Comparison of ENCODE assay signal across 8 cellular contexts in the genomic region with DNA sequence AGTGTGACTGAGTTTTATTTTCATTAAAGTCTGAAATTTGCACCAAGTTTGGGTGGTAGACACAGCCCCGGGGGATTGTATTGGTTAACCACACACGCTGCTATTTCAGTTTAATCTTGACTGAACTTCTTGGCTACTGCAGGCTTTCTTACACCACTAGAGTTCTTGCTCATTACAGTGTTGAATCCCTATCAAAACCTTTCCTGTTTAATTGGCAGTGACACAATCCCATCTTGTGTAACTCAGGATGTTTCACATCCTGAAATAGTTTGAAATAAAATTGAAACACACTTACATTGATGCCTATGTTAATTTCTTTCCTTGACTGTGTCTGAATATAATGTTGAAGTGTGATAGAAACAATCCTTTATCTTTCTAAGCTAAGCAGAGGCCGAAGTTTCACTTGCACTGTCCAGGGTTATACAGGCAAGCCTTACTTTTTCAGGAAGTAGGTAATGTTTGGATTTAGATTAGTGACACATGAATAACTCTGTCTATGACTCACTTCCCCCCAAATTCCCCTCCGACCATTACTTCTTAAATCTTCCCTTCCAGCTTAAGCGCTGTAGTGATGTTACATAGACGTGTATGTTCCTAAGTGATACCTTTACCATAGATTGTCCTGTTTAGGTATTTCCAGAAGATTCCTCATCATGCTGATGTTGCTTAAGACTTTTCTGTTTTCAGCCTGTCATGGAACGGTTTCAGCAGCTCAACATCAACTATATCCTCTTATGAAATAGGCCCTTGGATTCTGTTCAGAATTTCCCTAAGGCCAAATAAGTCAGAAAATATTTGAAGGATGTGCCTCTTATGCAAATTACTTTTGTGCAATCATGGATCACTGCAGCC. TPM values are rescaled to one million over a fixed set of nuclear protein-coding genes. Genes with fewer than 3 reads are reported as not detected.
A peak's percentile ranks its signal among the peaks of the same experiment; 100 is the strongest.
DNase-seq lines count a peak whose midpoint lies in the region; ATAC-seq and TF ChIP-seq lines count a peak whose summit lies in the region.

No MANE protein-coding gene starts in this region.

- no peaks in the 10 kb centered on the region for H3K9me2 ChIP-seq in SK-N-SH

- BruUV-seq in A673 (replicated peaks; lab: Mats Ljungman, UMichigan): TSS peak; percentile 95

- H3K79me2 ChIP-seq in SK-N-SH (ENCODE audit: insufficient read depth) (peaks cover 65% of the 10 kb centered on the region), parathyroid adenoma (peaks cover 9% of the 10 kb centered on the region)

- peak; percentile 92 for DNase-seq in A673 (ENCODE audit: low spot score)
- no peak for DNase-seq in SK-N-SH
- peak; percentile 91 for DNase-seq in epithelial cell of proximal tubule (ENCODE audit: low read depth)
- no peak for DNase-seq in DMS 273 (lab: John Stamatoyannopoulos, UW; ENCODE audit: unreplicated experiment)
- no peak for DNase-seq in activated CD4-positive, alpha-beta T cell treated with anti-CD3 and anti-CD28 coated beads, Interleukin-2, amount 50 U/mL, for 4 hours

- H2AFZ ChIP-seq in SK-N-SH (ENCODE audit: low read depth) (0 out of 2 replicates have a peak overlapping the region, but pooled peaks have one; percentile 11), parathyroid adenoma (no peak overlapping the region)

- H3K36me3 ChIP-seq in A673 (ENCODE audit: insufficient read depth, low read length, poor library complexity, severe bottlenecking) (no peaks in the 10 kb centered on the region), SK-N-SH (replicated peaks in 1 of 2; ENCODE audit: control insufficient read depth in 1 of 2, insufficient read depth in 2 of 2, low read length in 1 of 2) (peaks cover 3 to 5% of the 10 kb centered on the region in 2 experiments), parathyroid adenoma (ENCODE audit: control insufficient read depth, insufficient read depth, low read length) (no peaks in the 10 kb centered on the region)

- 4% methylated on average over 7 of the region's 7 CpGs for WGBS in SK-N-SH (ENCODE audit: low lambda C conversion rate)

- CTCF ChIA-PET in A673 (lab: Charles Lee) (interaction anchor here (1.1 kb wide), 1 partner anchor 17 kb away, joined by 3 read pairs; a partner anchor contains a TSS), SK-N-SH (lab: Yijun Ruan, JAX) (interaction anchor here (1.3 to 2.2 kb wide), 5 partner anchors 8 to 52 kb away, joined by 4 to 9 read pairs (median 4); a partner anchor contains a TSS)

- peak in 1 of 2 experiments; percentile 73; a peak in 2 of 4 replicates for TF ChIP-seq EP300 in SK-N-SH (IDR thresholded peaks at IDR 0.05; ENCODE audit: borderline replicate concordance in 1 of 2, low read depth in 1 of 2, low read length in 1 of 2)

- intact Hi-C loops in A673 (cut with micrococcal nuclease; ENCODE audit: unreplicated experiment): loop anchor here (2.0 kb wide), 1 partner anchor 78 kb away; no protein-coding TSS in a partner anchor

- peak; percentile 59 for ATAC-seq in GM18873 (IDR thresholded peaks at IDR 0.05; ENCODE audit: low FRiP score, unreplicated experiment)
- peak; percentile 52 for ATAC-seq in HG03108 (IDR thresholded peaks at IDR 0.05; ENCODE audit: unreplicated experiment)

- H3K27ac ChIP-seq in A673 (ENCODE audit: low read depth, low read length, poor library complexity, severe bottlenecking): peak overlapping the region; percentile 93
- H3K27ac ChIP-seq in SK-N-SH (ENCODE audit: low read depth in 2 of 2, low read length in 1 of 2): peak overlapping the region; percentile 76 to 98
- peak overlapping the region; percentile 53 for H3K27ac ChIP-seq in parathyroid adenoma

- POLR2A ChIA-PET in A673 (lab: Charles Lee; ENCODE audit: low non-redundant PET): interaction anchor here (1.0 kb wide), 1 partner anchor 16 kb away, joined by 3 read pairs; a partner anchor contains a TSS
- POLR2A ChIA-PET in SK-N-SH (lab: Yijun Ruan, JAX): no interaction called here

- H3K4me2 ChIP-seq in SK-N-SH (peak overlapping the region; percentile 77), parathyroid adenoma (ENCODE audit: low read length) (no peak overlapping the region)

- peaks cover 56% of the 10 kb centered on the region for H3F3A ChIP-seq in SK-N-SH (replicated peaks; ENCODE audit: insufficient read depth)

- no peaks in the 10 kb centered on the region for H3K27me3 ChIP-seq in A673 (replicated peaks; ENCODE audit: insufficient read depth, low read depth, low read length, poor library complexity)
- H3K27me3 ChIP-seq in SK-N-SH (ENCODE audit: insufficient read depth): no peaks in the 10 kb centered on the region
- no peaks in the 10 kb centered on the region for H3K27me3 ChIP-seq in parathyroid adenoma (ENCODE audit: control insufficient read depth, insufficient read depth, low read length)

- peak overlapping the region; percentile 85 for H3K9ac ChIP-seq in SK-N-SH
- no peak overlapping the region for H3K9ac ChIP-seq in parathyroid adenoma

- peak overlapping the region; percentile 1 for H3K4me3 ChIP-seq in A673 (ENCODE audit: low read depth, low read length, poor library complexity, severe bottlenecking)
- peak overlapping the region in 1 of 2 experiments; percentile 38; a peak in 2 of 4 replicates for H3K4me3 ChIP-seq in SK-N-SH (ENCODE audit: low read depth in 2 of 2, low read length in 1 of 2)
- peak overlapping the region; percentile 29 for H3K4me3 ChIP-seq in epithelial cell of proximal tubule (ENCODE audit: low read depth, low read length)
- H3K4me3 ChIP-seq in parathyroid adenoma (ENCODE audit: low read depth, low read length): no peak overlapping the region

- H3K9me3 ChIP-seq in A673 (ENCODE audit: low read depth, low read length, poor library complexity, severe bottlenecking): no peaks in the 10 kb centered on the region
- no peaks in the 10 kb centered on the region for H3K9me3 ChIP-seq in SK-N-SH
- H3K9me3 ChIP-seq in parathyroid adenoma (ENCODE audit: control insufficient read depth, low read length): no peaks in the 10 kb centered on the region

- H3K4me1 ChIP-seq in A673 (ENCODE audit: insufficient read depth, low read length, poor library complexity, severe bottlenecking) (peaks cover 65% of the 10 kb centered on the region), SK-N-SH (ENCODE audit: control insufficient read depth in 1 of 2, insufficient read depth in 2 of 2, low read depth in 1 of 2, low read length in 1 of 2) (peaks cover 9 to 50% of the 10 kb centered on the region in 2 experiments), parathyroid adenoma (peaks cover 15% of the 10 kb centered on the region)

- TF ChIP-seq RAD21 in SK-N-SH (IDR thresholded peaks at IDR 0.05; ENCODE audit: low read length): no peak

- H4K20me1 ChIP-seq in SK-N-SH (ENCODE audit: insufficient read depth): no peaks in the 10 kb centered on the region

- no peak for TF ChIP-seq CTCF in A673 (conservative IDR thresholded peaks at IDR 0.05; ENCODE audit: low read depth, low read length)
- no peak for TF ChIP-seq CTCF in SK-N-SH (IDR thresholded peaks at IDR 0.05)
- no peak for TF ChIP-seq CTCF in epithelial cell of proximal tubule (conservative IDR thresholded peaks at IDR 0.05; ENCODE audit: low read depth, low read length)
- TF ChIP-seq CTCF in parathyroid adenoma (IDR thresholded peaks at IDR 0.05): no peak

TF ChIP-seq in SK-N-SH, 30 proteins besides CTCF, POLR2A, EP300 and RAD21 (continues in another document):
- TF ChIP-seq TEAD4 (IDR thresholded peaks at IDR 0.05; ENCODE audit: borderline replicate concordance, insufficient read depth): peak; percentile 70; the same call in 1 of the 2 replicates
- TF ChIP-seq, protein P1, sequence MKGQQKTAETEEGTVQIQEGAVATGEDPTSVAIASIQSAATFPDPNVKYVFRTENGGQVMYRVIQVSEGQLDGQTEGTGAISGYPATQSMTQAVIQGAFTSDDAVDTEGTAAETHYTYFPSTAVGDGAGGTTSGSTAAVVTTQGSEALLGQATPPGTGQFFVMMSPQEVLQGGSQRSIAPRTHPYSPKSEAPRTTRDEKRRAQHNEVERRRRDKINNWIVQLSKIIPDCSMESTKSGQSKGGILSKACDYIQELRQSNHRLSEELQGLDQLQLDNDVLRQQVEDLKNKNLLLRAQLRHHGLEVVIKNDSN (IDR thresholded peaks at IDR 0.05; ENCODE audit: borderline replicate concordance, low read depth): no peak
- TF ChIP-seq RXRA (IDR thresholded peaks at IDR 0.05; ENCODE audit: borderline replicate concordance, low read depth): peak; percentile 71; the same call in 1 of the 2 replicates
- TF ChIP-seq FOXJ3 (CRISPR knock-in tag; IDR thresholded peaks at IDR 0.05): no peak
- TF ChIP-seq NRF1 (IDR thresholded peaks at IDR 0.05; ENCODE audit: low read depth, low read length): no peak
- TF ChIP-seq MEF2A (IDR thresholded peaks at IDR 0.05; ENCODE audit: borderline replicate concordance, low read depth): peak; percentile 83; the same call in 1 of the 2 replicates
- TF ChIP-seq, protein P2, sequence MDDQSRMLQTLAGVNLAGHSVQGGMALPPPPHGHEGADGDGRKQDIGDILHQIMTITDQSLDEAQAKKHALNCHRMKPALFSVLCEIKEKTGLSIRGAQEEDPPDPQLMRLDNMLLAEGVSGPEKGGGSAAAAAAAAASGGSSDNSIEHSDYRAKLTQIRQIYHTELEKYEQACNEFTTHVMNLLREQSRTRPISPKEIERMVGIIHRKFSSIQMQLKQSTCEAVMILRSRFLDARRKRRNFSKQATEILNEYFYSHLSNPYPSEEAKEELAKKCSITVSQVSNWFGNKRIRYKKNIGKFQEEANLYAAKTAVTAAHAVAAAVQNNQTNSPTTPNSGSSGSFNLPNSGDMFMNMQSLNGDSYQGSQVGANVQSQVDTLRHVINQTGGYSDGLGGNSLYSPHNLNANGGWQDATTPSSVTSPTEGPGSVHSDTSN (IDR thresholded peaks at IDR 0.05): peak; percentile 26
- TF ChIP-seq POLR2AphosphoS5 (IDR thresholded peaks at IDR 0.05; ENCODE audit: low read depth, low read length): peak; percentile 52; the same call in 1 of the 2 replicates
- TF ChIP-seq RCOR1 (IDR thresholded peaks at IDR 0.05; ENCODE audit: low read length): no peak
- TF ChIP-seq GATA2 (CRISPR knock-in tag; IDR thresholded peaks at IDR 0.05): no peak
- no peak for TF ChIP-seq TAF1 (IDR thresholded peaks at IDR 0.05; ENCODE audit: borderline replicate concordance, low read depth, low read length)
- TF ChIP-seq EZH2phosphoT487 (IDR thresholded peaks at IDR 0.05; ENCODE audit: borderline replicate concordance, low read depth): no peak
- TF ChIP-seq JUND (IDR thresholded peaks at IDR 0.05): peak; percentile 89
- TF ChIP-seq CHD2 (IDR thresholded peaks at IDR 0.05; ENCODE audit: low read length, partially characterized antibody): no peak
- TF ChIP-seq TCF12 (IDR thresholded peaks at IDR 0.05): peak; percentile 79
- TF ChIP-seq SIN3A (IDR thresholded peaks at IDR 0.05; ENCODE audit: borderline replicate concordance, low read depth, low read length): no peak
- peak; percentile 86 for TF ChIP-seq FOSL2 (IDR thresholded peaks at IDR 0.05; ENCODE audit: borderline replicate concordance, low read depth)
- 0 out of 2 replicates have a peak, but pooled peaks have one; percentile 45 for TF ChIP-seq ELF1 (IDR thresholded peaks at IDR 0.05)

RNA-seq across cellular contexts. Expression of a gene that starts 16.8 kb away (rescaled TPM):
- total RNA-seq in A673 (2021) (30.9 and 33.8 TPM in 2 replicates), epithelial cell of proximal tubule (50.2 and 68.5 TPM in 2 replicates)
- polyA plus RNA-seq in SK-N-SH (2012; rRNA removed): 29.5 and 44.5 TPM in 2 replicates
- 30.6 and 32.5 TPM in 2 replicates for polyA plus RNA-seq in SK-N-SH (2012; cell fraction: cytosol; rRNA removed)
- polyA plus RNA-seq in SK-N-SH (2012; cell fraction: nucleus; rRNA removed): 56.7 and 62.5 TPM in 2 replicates

Comparison
In these comparisons a context has a peak if more than half of its experiments do, and no peak if none do; other contexts are left out.
1. DNase-seq: peak in A673 (single experiment) and epithelial cell of proximal tubule (single experiment); none in SK-N-SH (single experiment), DMS 273 (single experiment) and activated CD4-positive, alpha-beta T cell treated with anti-CD3 and anti-CD28 coated beads, Interleukin-2, amount 50 U/mL, for 4 hours (0 of 2).
2. Peak in every context shown above with its lines, with median percentiles within 50 percentile points of each other: H3K27ac ChIP-seq.